In the genomic region with DNA sequence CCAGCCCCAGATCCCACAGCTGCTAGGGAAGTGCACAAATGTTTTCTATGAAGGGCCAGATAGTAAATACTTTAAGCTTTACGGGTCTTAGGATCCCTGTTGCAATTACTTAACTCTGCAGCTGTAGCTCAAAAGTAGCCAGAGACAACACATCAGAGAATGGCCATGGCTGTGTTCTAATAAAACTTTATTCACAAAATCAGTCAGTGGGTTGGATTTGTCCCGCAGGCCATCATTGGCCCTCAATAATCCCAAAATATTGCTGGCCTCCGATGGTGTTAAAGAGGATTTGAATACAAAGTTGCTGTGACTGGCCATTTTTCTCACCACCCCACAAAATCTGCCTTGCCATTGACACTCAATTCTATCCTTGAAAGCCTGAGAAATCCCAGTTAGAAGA, we compare ENCODE assay signal across 22 cellular contexts. TPM values are rescaled to one million over a fixed set of nuclear protein-coding genes. Genes with fewer than 3 reads are reported as not detected.
DNase-seq lines count a peak whose midpoint lies in the region; ATAC-seq, FAIRE-seq and TF ChIP-seq lines count a peak whose summit lies in the region.
"Had no signal": no experiment of that assay in that cellular context is flagged by ENCODE, and none has a peak within 500 bp of the region (broad histone marks: within the 10 kb centered on the region; RNA-seq: fewer than 3 reads in every experiment).

No MANE protein-coding gene starts in this region.

- 83% methylated on average over 3 of the region's 3 CpGs for WGBS in GM12878 (ENCODE audit: insufficient coverage, insufficient replicate concordance, low lambda C conversion rate, missing lambda C conversion rate)

- peak overlapping the region in 3 of 11 experiments; percentile 74 to 84 (median 75); a peak in 6 of 22 replicates for H3K27ac ChIP-seq in BLaER1 treated with 17β-estradiol and CSF1 and Interleukin-3, amounts not matched to agents 10 nM and 100 nM
- H3K27ac ChIP-seq in GM12878 (ENCODE audit: control insufficient read depth, insufficient read depth) = no peak overlapping the region

- no peaks in the 10 kb centered on the region for H4K20me1 ChIP-seq in BLaER1 treated with 17β-estradiol and CSF1 and Interleukin-3, amounts not matched to agents 10 nM and 100 nM
- no peaks in the 10 kb centered on the region for H4K20me1 ChIP-seq in GM12878 (ENCODE audit: control insufficient read depth, insufficient read depth)

- no peaks in the 10 kb centered on the region for H3K36me3 ChIP-seq in BLaER1 treated with 17β-estradiol and CSF1 and Interleukin-3, amounts not matched to agents 10 nM and 100 nM
- no peaks in the 10 kb centered on the region for H3K36me3 ChIP-seq in GM12878 (ENCODE audit: control insufficient read depth in 2 of 2, insufficient read depth in 2 of 2, low read length in 1 of 2)
- H3K36me3 ChIP-seq: HAP-1 had no signal

- SMC1A ChIA-PET in GM12878 (lab: Charles Lee; ENCODE audit: uncharacterized antibody, unreplicated experiment) = no interaction called here

- H3K27me3 Mint-ChIP-seq in nephron progenitor cell (ENCODE audit: low read depth, poor library complexity) = peaks cover 96% of the 10 kb centered on the region
- H3K27me3 Mint-ChIP-seq in activated T-cell treated with anti-CD3 and anti-CD28 coated beads, Interleukin-2, amount 50 U/mL, for 72 hours (ENCODE audit: low read depth) = peaks cover 3% of the 10 kb centered on the region
- H3K27me3 Mint-ChIP-seq: CD4-positive, alpha-beta T cell had no signal

- intact Hi-C loops in GM12878 (cut with micrococcal nuclease; ENCODE audit: unreplicated experiment) = no loop called here

- no peak for TF ChIP-seq EP300 in GM12878 (IDR thresholded peaks at IDR 0.05; ENCODE audit: borderline replicate concordance in 1 of 2, control insufficient read depth in 1 of 2, low read depth in 2 of 2, low read length in 2 of 2)

- CTCF ChIA-PET in GM12878 (lab: Yijun Ruan, JAX) = interaction anchor here (0.6 to 1.8 kb wide), 2 partner anchors 9 to 13 kb away, joined by 3 to 6 read pairs; no protein-coding TSS in a partner anchor

- H3K27ac Mint-ChIP-seq in nephron progenitor cell = peak overlapping the region; percentile 71
- no peak overlapping the region for H3K27ac Mint-ChIP-seq in activated T-cell treated with anti-CD3 and anti-CD28 coated beads, Interleukin-2, amount 50 U/mL, for 72 hours
- H3K27ac Mint-ChIP-seq: CD14-positive monocyte; CD4-positive, alpha-beta T cell had no signal

- no peak overlapping the region for H3K9ac ChIP-seq in BLaER1 treated with 17β-estradiol and CSF1 and Interleukin-3, amounts not matched to agents 10 nM and 100 nM
- no peak overlapping the region for H3K9ac ChIP-seq in GM12878 (ENCODE audit: control insufficient read depth, insufficient read depth, low read length)

- no peak overlapping the region for H3K4me3 ChIP-seq in BLaER1 treated with 17β-estradiol and CSF1 and Interleukin-3, amounts not matched to agents 10 nM and 100 nM
- H3K4me3 ChIP-seq in GM12878 = no peak overlapping the region
- H3K4me3 ChIP-seq: HAP-1 had no signal

- peaks cover 2% of the 10 kb centered on the region for H3K9me3 Mint-ChIP-seq in nephron progenitor cell
- no peaks in the 10 kb centered on the region for H3K9me3 Mint-ChIP-seq in activated T-cell treated with anti-CD3 and anti-CD28 coated beads, Interleukin-2, amount 50 U/mL, for 72 hours
- H3K9me3 Mint-ChIP-seq: CD4-positive, alpha-beta T cell had no signal

- in situ Hi-C loops in GM12878 (cut with MboI) = no loop called here

- H3K4me3 Mint-ChIP-seq in nephron progenitor cell = no peak overlapping the region
- H3K4me3 Mint-ChIP-seq in activated T-cell treated with anti-CD3 and anti-CD28 coated beads, Interleukin-2, amount 50 U/mL, for 72 hours = no peak overlapping the region
- H3K4me3 Mint-ChIP-seq: CD14-positive monocyte; CD4-positive, alpha-beta T cell; CD8-positive, alpha-beta memory T cell had no signal

- H3K9me3 ChIP-seq in BLaER1 treated with 17β-estradiol and CSF1 and Interleukin-3, amounts not matched to agents 10 nM and 100 nM (replicated peaks in 1 of 11) = no peaks in the 10 kb centered on the region
- H3K9me3 ChIP-seq in GM12878 (replicated peaks; ENCODE audit: control insufficient read depth, insufficient read depth, low read length) = no peaks in the 10 kb centered on the region
- H3K9me3 ChIP-seq: HAP-1 had no signal

- H3K27me3 ChIP-seq in BLaER1 treated with 17β-estradiol and CSF1 and Interleukin-3, amounts not matched to agents 10 nM and 100 nM = no peaks in the 10 kb centered on the region
- no peaks in the 10 kb centered on the region for H3K27me3 ChIP-seq in GM12878 (replicated peaks in 1 of 2; ENCODE audit: control insufficient read depth in 2 of 2, insufficient read depth in 2 of 2, low read length in 1 of 2)

- FAIRE-seq in GM12878 (lab: Jason Lieb, UNC) = no peak
- FAIRE-seq: D721Med, GM12891, GM18507, H54 had no signal

- peaks cover 13 to 40% (median 27%) of the 10 kb centered on the region in 10 experiments for H3K4me1 ChIP-seq in BLaER1 treated with 17β-estradiol and CSF1 and Interleukin-3, amounts not matched to agents 10 nM and 100 nM
- peaks cover 6% of the 10 kb centered on the region for H3K4me1 ChIP-seq in GM12878 (ENCODE audit: control insufficient read depth, insufficient read depth, low read length)
- H3K4me1 ChIP-seq: HAP-1 had no signal

- DNase-seq in GM12878 (ENCODE audit: low read depth, low spot score) = no peak
- DNase-seq in nephron progenitor cell = no peak
- DNase-seq in activated T-cell treated with anti-CD3 and anti-CD28 coated beads, Interleukin-2, amount 50 U/mL, for 72 hours = no peak
- DNase-seq in activated CD4-positive, alpha-beta T cell treated with anti-CD3 and anti-CD28 coated beads for 4 hours = no peak
- DNase-seq: CD4-positive, alpha-beta T cell; CD8-positive, alpha-beta memory T cell; DMS 273 treated with DMSO at 0.1 percent for 48 hours; DMS79; EL; GDM1; GOT3 had no signal

- no peak for TF ChIP-seq RAD21 in GM12878 (IDR thresholded peaks at IDR 0.05; ENCODE audit: insufficient read depth, low read depth, low read length)

- H3K79me2 ChIP-seq in GM12878 (ENCODE audit: control insufficient read depth, insufficient read depth, low read length) = no peaks in the 10 kb centered on the region

- RAD21 ChIA-PET in GM12878 (lab: Charles Lee; ENCODE audit: unreplicated experiment) = no interaction called here

- H3K4me1 Mint-ChIP-seq in nephron progenitor cell = peaks cover 8% of the 10 kb centered on the region
- H3K4me1 Mint-ChIP-seq in activated T-cell treated with anti-CD3 and anti-CD28 coated beads, Interleukin-2, amount 50 U/mL, for 72 hours (ENCODE audit: low read depth) = no peaks in the 10 kb centered on the region
- H3K4me1 Mint-ChIP-seq: CD14-positive monocyte; CD8-positive, alpha-beta memory T cell had no signal

- H2AFZ ChIP-seq in GM12878 (ENCODE audit: control insufficient read depth, low read depth, low read length) = no peak overlapping the region

- TF ChIP-seq POLR2A in GM12878 (IDR thresholded peaks at IDR 0.05; ENCODE audit: low read depth, low read length) = no peak

- no TSS peak for BruUV-seq in GM12878 (replicated peaks; lab: Mats Ljungman, UMichigan)

- no peak for TF ChIP-seq CTCF in GM12878 (IDR thresholded peaks at IDR 0.05 in 2 of 3, conservative IDR thresholded peaks at IDR 0.05 in 1 of 3; ENCODE audit: control insufficient read depth in 2 of 3, extremely low read depth in 1 of 3, insufficient read depth in 1 of 3, low read depth in 3 of 3, low read length in 3 of 3)
- TF ChIP-seq CTCF in nephron progenitor cell (IDR thresholded peaks at IDR 0.05) = no peak

- POLR2A ChIA-PET in GM12878 (lab: Charles Lee) = no interaction called here

- ATAC-seq in GM12878 (no peak), HG02623 (IDR thresholded peaks at IDR 0.05; ENCODE audit: unreplicated experiment) (no peak)
- no peak for ATAC-seq in activated T-cell treated with anti-CD3 and anti-CD28 coated beads, Interleukin-2, amount 50 U/mL, for 72 hours (replicated peaks in 1 of 2)

- H3K36me3 Mint-ChIP-seq in nephron progenitor cell (ENCODE audit: low read depth) = no peaks in the 10 kb centered on the region
- no peaks in the 10 kb centered on the region for H3K36me3 Mint-ChIP-seq in activated T-cell treated with anti-CD3 and anti-CD28 coated beads, Interleukin-2, amount 50 U/mL, for 72 hours (ENCODE audit: insufficient read depth in 2 of 2)
- H3K36me3 Mint-ChIP-seq: CD14-positive monocyte; CD8-positive, alpha-beta memory T cell had no signal

- peak overlapping the region in 8 of 11 experiments; percentile 70 to 91 (median 80); a peak in 14 of 22 replicates for H3K4me2 ChIP-seq in BLaER1 treated with 17β-estradiol and CSF1 and Interleukin-3, amounts not matched to agents 10 nM and 100 nM
- no peak overlapping the region for H3K4me2 ChIP-seq in GM12878 (ENCODE audit: control insufficient read depth, insufficient read depth)

RNA-seq across cellular contexts. Expression of gene ISX, which starts 49.6 kb away (rescaled TPM):
- total RNA-seq in GM12878 (2013; cell fraction: nucleolus; rRNA removed) = 0.15 and 0.23 TPM in 2 replicates
- 0.23 and 0.33 TPM in 2 replicates for total RNA-seq in GM12878 (2014; rRNA removed)
- 0.22 and 0.28 TPM in 2 replicates for total RNA-seq in GM12878 (2014; rRNA removed; fragmentation: Illumina TruSeq; extraction: Trizol)
- 0.21 and 0.45 TPM in 2 replicates for total RNA-seq in GM12878 (2021)
- polyA plus RNA-seq in GM12878 (2011; ENCODE audit: low read depth) = not detected
- polyA plus RNA-seq in GM12878 (2011; rRNA removed) = 0.05 and 0.07 TPM in 2 replicates
- polyA plus RNA-seq in GM12878 (2011; cell fraction: cytosol; rRNA removed) = 0.08 and 0.12 TPM in 2 replicates
- polyA plus RNA-seq in GM12878 (2011; cell fraction: nucleus; rRNA removed) = 0.04 and 0.07 TPM in 2 replicates
- 0.04 and 0.12 TPM in 2 replicates for polyA plus RNA-seq in GM12878 (2012)
- polyA plus RNA-seq in GM12878 (2014; fragmentation: Illumina TruSeq; extraction: Trizol) = 0.08 and 0.32 TPM in 2 replicates
- under 1 TPM; 0.11 to 0.27 TPM for polyA plus RNA-seq in GM12878 (2014; fragmentation: Nextera tagmentation; extraction: Ambion mirVana)
- polyA plus RNA-seq in GM12878 (2014; rRNA removed) = 0.19 and 0.29 TPM in 2 replicates
- polyA plus RNA-seq in GM12878 (2016; fragmentation: Nextera tagmentation; extraction: Ambion mirVana) = under 1 TPM; 0.28 to 0.66 TPM
- 0.05 and 0.15 TPM in 2 replicates for polyA minus RNA-seq in GM12878 (2011; rRNA and poly(A)+ RNA removed)
- not detected in 2 replicates for polyA minus RNA-seq in GM12878 (2011; cell fraction: cytosol; rRNA and poly(A)+ RNA removed)
- polyA minus RNA-seq in GM12878 (2011; cell fraction: nucleus; rRNA and poly(A)+ RNA removed) = not detected in 2 replicates
- total RNA-seq in activated T-cell treated with anti-CD3 and anti-CD28 coated beads, Interleukin-2, amount 50 U/mL, for 72 hours = not detected
- total RNA-seq: A172; A673; CD4-positive, alpha-beta T cell; CD8-positive, alpha-beta memory T cell had no signal
- polyA plus RNA-seq: BJ; CD14-positive monocyte; CD8-positive, alpha-beta memory T cell had no signal
